In the genomic region with DNA sequence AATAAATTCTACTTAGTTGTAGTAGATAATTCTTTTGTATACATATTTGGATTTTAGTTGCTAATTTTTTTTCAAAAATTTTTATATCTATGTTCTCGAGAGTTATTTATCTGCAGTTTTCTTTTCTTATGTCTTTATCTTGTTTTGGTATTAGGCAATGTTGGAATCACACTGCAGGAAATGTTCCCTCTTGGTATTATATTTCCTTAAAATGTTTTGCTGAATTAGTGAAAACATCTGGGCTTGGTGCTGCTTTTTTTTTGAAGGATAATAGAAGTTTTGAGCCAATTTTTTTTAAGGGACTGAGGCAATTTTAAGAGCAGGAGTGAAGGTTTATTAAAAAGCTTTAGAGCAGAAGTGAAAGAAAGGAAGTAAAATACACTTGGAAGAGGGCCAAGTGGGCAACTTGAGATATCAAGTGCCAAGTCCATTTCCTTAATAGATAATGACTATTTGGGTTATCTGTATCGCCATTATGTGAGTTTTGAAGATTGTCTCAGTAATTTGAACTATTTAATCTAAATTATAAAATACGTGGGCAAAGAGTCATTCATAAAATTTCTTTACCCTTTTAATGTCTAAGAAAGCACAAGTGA, we compare ENCODE assay signal across 25 cellular contexts.
"Had no signal": no experiment of that assay in that cellular context is flagged by ENCODE, and none has a peak within 500 bp of the region (broad histone marks: within the 10 kb centered on the region; RNA-seq: fewer than 3 reads in every experiment).

No MANE protein-coding gene starts in this region.

- H3K4me3 ChIP-seq: esophagus muscularis mucosa, heart left ventricle, ovary, psoas muscle, right atrium auricular region, thyroid gland, upper lobe of right lung had no signal

- H3K4me1 ChIP-seq: esophagus muscularis mucosa, heart left ventricle, psoas muscle, right atrium auricular region, thyroid gland, upper lobe of right lung had no signal

- ATAC-seq: activated CD8-positive, alpha-beta memory T cell treated with anti-CD3 and anti-CD28 coated beads, Interleukin-2, amount 10 ng/mL, durations not matched to agents 7 days and 5 days; activated CD8-positive, alpha-beta T cell treated with anti-CD3 and anti-CD28 coated beads for 36 hours; heart left ventricle; left ventricle myocardium superior; natural killer cell treated with Interleukin-12 subunit alpha and Interleukin-12 subunit beta and Interleukin-15 and Interleukin-18, amount 100 ng/mL, for 72 hours; psoas muscle; upper lobe of right lung had no signal

- H3K9me3 ChIP-seq: esophagus muscularis mucosa, heart left ventricle, ovary, psoas muscle, right atrium auricular region, thyroid gland, upper lobe of right lung had no signal

- H3K27me3 ChIP-seq: esophagus muscularis mucosa, heart left ventricle, ovary, right atrium auricular region, thyroid gland, upper lobe of right lung had no signal

- DNase-seq: activated CD4-positive, alpha-beta T cell treated with anti-CD3 and anti-CD28 coated beads, Interleukin-2, amount 10 ng/mL, durations not matched to agents 7 days and 5 days; activated CD4-positive, CD25-positive, alpha-beta regulatory T cell treated with anti-CD3 and anti-CD28 coated beads, Interleukin-2, amount 50 U/mL, for 72 hours; activated CD8-positive, alpha-beta memory T cell treated with anti-CD3 and anti-CD28 coated beads, Interleukin-2, amount 10 ng/mL, durations not matched to agents 7 days and 5 days; activated CD8-positive, alpha-beta T cell treated with anti-CD3 and anti-CD28 coated beads for 36 hours; activated gamma-delta T cell; activated T-cell treated with anti-CD3 and anti-CD28 coated beads for 4 hours; aorta; caudate nucleus; dermis blood vessel endothelial cell; effector CD8-positive, alpha-beta T cell; heart left ventricle; left ventricle myocardium superior; mammary epithelial cell; ovary; psoas muscle; stimulated activated CD4-positive, alpha-beta T cell treated with anti-CD3 and anti-CD28 coated beads, Interleukin-12 subunit alpha, Interleukin-12 subunit beta, amount 100 ng/mL, for 4 hours; stimulated activated CD4-positive, alpha-beta T cell treated with anti-CD3 and anti-CD28 coated beads, Interleukin-4, amount 100 ng/mL, for 4 hours; substantia nigra; thyroid gland; upper lobe of right lung; WERI-Rb-1 had no signal

- FAIRE-seq: islet of Langerhans had no signal

- H3K36me3 ChIP-seq: esophagus muscularis mucosa, heart left ventricle, ovary, right atrium auricular region, thyroid gland, upper lobe of right lung, WERI-Rb-1 had no signal

- H3K27ac ChIP-seq: esophagus muscularis mucosa, heart left ventricle, ovary, psoas muscle, right atrium auricular region, thyroid gland, upper lobe of right lung, WERI-Rb-1 had no signal
